8 cellular contexts compared by ENCODE assay signal in genomic region chr13:112690242-112690943, GRCh38. TPM values are rescaled to one million over a fixed set of nuclear protein-coding genes. Genes with fewer than 3 reads are reported as not detected.
DNase-seq lines count a peak whose midpoint lies in the region; ATAC-seq and TF ChIP-seq lines count a peak whose summit lies in the region.

No MANE protein-coding gene starts in this region.

- DNase-seq in DMS53 (lab: John Stamatoyannopoulos, UW) (peak; percentile 62), DMS53 treated with DMSO at 0.1 percent for 48 hours (lab: John Stamatoyannopoulos, UW; ENCODE audit: unreplicated experiment) (no peak), esophagus muscularis mucosa (ENCODE audit: extremely low spot score) (no peak), natural killer cell (no peak), aorta (peak; percentile 66 to 87)
- DNase-seq in activated CD4-positive, alpha-beta T cell treated with anti-CD3 and anti-CD28 coated beads, Interleukin-2, amount 50 U/mL, for 48 hours = peak; percentile 31 to 44

- H3K4me1 ChIP-seq in HUES6 (ENCODE audit: control insufficient read depth, insufficient read depth, low read length) (peaks cover 38% of the 10 kb centered on the region), esophagus muscularis mucosa (peaks cover 40 to 52% (median 48%) of the 10 kb centered on the region in 4 donors), aorta (ENCODE audit: control insufficient read depth in 1 of 2, insufficient read depth in 2 of 2, low read length in 2 of 2) (no peaks in the 10 kb centered on the region)

- H3K36me3 Mint-ChIP-seq in natural killer cell = no peaks in the 10 kb centered on the region

- H3K9me3 Mint-ChIP-seq in natural killer cell = no peaks in the 10 kb centered on the region

- peak overlapping the region; percentile 95 for H3K4me3 Mint-ChIP-seq in natural killer cell

- intact Hi-C loops in esophagus muscularis mucosa (cut with DNase I) = no loop called here
- intact Hi-C loops in natural killer cell (cut with micrococcal nuclease) = no loop called here
- intact Hi-C loops in aorta (cut with DNase I) = loop anchor here in 1 of 2 donors (10.0 kb wide), 1 partner anchor 694 kb away; no protein-coding TSS in a partner anchor

- H3K4me3 ChIP-seq in HUES6 (ENCODE audit: low read depth, low read length) = peak overlapping the region; percentile 78
- peak overlapping the region; percentile 87 to 98 (median 92) for H3K4me3 ChIP-seq in esophagus muscularis mucosa
- peak overlapping the region; percentile 66 to 92 for H3K4me3 ChIP-seq in aorta (ENCODE audit: low read length in 2 of 2)

- WGBS in esophagus muscularis mucosa = 0% methylated on average over 14 of the region's 85 CpGs
- whole genome bisulfite sequencing in aorta, 2 donors = 0 to 1% methylated on average over 45 to 85 of the region's 85 CpGs

- no peak for TF ChIP-seq POLR2A in esophagus muscularis mucosa (IDR thresholded peaks at IDR 0.05; ENCODE audit: low read depth)

- TF ChIP-seq CTCF in esophagus muscularis mucosa (IDR thresholded peaks at IDR 0.05) (no peak), natural killer cell (IDR thresholded peaks at IDR 0.05) (no peak)

- H3K27ac ChIP-seq in HUES6 (ENCODE audit: low read depth, low read length) (peak overlapping the region; percentile 40; the same call in 1 of the 2 replicates), esophagus muscularis mucosa (replicated peaks in 1 of 4) (peak overlapping the region; percentile 89 to 96 (median 92)), aorta (ENCODE audit: low read depth in 1 of 2, low read length in 2 of 2) (peak overlapping the region in 1 of 2 donors; percentile 23)

- ATAC-seq in GM21576 (IDR thresholded peaks at IDR 0.05; ENCODE audit: unreplicated experiment) = peak; percentile 17
- peak in 2 of 3 donors; percentile 24 to 35 for ATAC-seq in natural killer cell
- ATAC-seq in aorta (ENCODE audit: low FRiP score) = peak; percentile 24

- H3K9ac ChIP-seq in HUES6 (ENCODE audit: low read length) = peak overlapping the region; percentile 76

- peak overlapping the region in 1 of 2 donors; percentile 89 for H3K27ac Mint-ChIP-seq in natural killer cell

- H3K9me3 ChIP-seq in HUES6 (ENCODE audit: control insufficient read depth, insufficient read depth, low read depth, low read length) (no peaks in the 10 kb centered on the region), esophagus muscularis mucosa (no peaks in the 10 kb centered on the region), aorta (ENCODE audit: control insufficient read depth, low read length) (no peaks in the 10 kb centered on the region)

- no peaks in the 10 kb centered on the region for H3K27me3 Mint-ChIP-seq in natural killer cell (ENCODE audit: low read depth in 2 of 2)

- H3K27me3 ChIP-seq in HUES6 (ENCODE audit: control insufficient read depth, insufficient read depth, low read length) (peaks cover 8% of the 10 kb centered on the region; the same call in 1 of the 2 replicates), esophagus muscularis mucosa (no peaks in the 10 kb centered on the region), aorta (ENCODE audit: control insufficient read depth in 1 of 2, insufficient read depth in 2 of 2, low read length in 1 of 2) (no peaks in the 10 kb centered on the region)

- H3K36me3 ChIP-seq in HUES6 (ENCODE audit: control insufficient read depth, insufficient read depth, low read length) (no peaks in the 10 kb centered on the region), esophagus muscularis mucosa (no peaks in the 10 kb centered on the region), aorta (ENCODE audit: control insufficient read depth in 1 of 2, insufficient read depth in 2 of 2, low read length in 1 of 2) (no peaks in the 10 kb centered on the region)

- no peak for TF ChIP-seq EP300 in esophagus muscularis mucosa (IDR thresholded peaks at IDR 0.05)

- H3K4me1 Mint-ChIP-seq in natural killer cell = peaks cover 41 to 60% of the 10 kb centered on the region in 2 donors

RNA-seq across cellular contexts. Expression of gene ATP11A, which starts 0.6 kb away (rescaled TPM):
- total RNA-seq in esophagus muscularis mucosa (10 to 100 TPM; 11.2 to 27.8 (median 14.3) TPM), natural killer cell (10 to 100 TPM; 47.1 to 68.6 (median 50.7) TPM), aorta (10 to 100 TPM; 45.7 to 68.1 TPM)
- 10 to 100 TPM in 1 of 2 donors, 1 to 10 TPM in 1; 3.1 to 11.4 TPM for polyA plus RNA-seq in aorta

Comparison
In these comparisons a context has a peak if more than half of its experiments do, and no peak if none do; other contexts are left out.
1. DNase-seq: peak in DMS53 (single experiment), activated CD4-positive, alpha-beta T cell treated with anti-CD3 and anti-CD28 coated beads, Interleukin-2, amount 50 U/mL, for 48 hours (2 of 2) and aorta (2 of 2); none in DMS53 treated with DMSO at 0.1 percent for 48 hours (single experiment), esophagus muscularis mucosa (single experiment) and natural killer cell (single experiment).
2. Peak in every context shown above with its lines, with median percentiles within 50 percentile points of each other: ATAC-seq and H3K4me3 ChIP-seq.